In the genomic region with DNA sequence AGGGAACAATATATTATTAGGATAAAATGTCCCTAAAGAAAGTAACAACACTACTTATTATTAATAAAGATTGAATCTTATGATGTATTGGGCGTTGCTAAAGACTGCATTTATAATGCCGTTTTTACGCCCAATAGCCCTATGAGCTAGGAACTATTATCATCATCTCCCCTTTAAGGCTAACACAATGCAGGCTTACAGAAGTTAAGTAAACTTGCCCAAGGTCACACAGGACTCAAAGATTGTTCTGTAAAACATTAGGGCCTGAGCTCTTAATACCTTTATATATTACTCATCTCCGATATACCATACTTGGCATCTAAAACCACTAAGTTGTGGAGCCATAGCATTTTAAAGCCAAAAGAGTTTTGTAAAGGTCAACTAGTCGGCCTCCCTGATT, we compare ENCODE assay signal across 25 cellular contexts.
"Had no signal": no experiment of that assay in that cellular context is flagged by ENCODE, and none has a peak within 500 bp of the region (broad histone marks: within the 10 kb centered on the region; RNA-seq: fewer than 3 reads in every experiment).

No MANE protein-coding gene starts in this region.

- H3K27me3 ChIP-seq: left lung, ovary, right atrium auricular region, right lobe of liver, stomach, testis, thyroid gland, transverse colon, upper lobe of left lung had no signal

- H3K36me3 ChIP-seq: lower lobe of right lung, ovary, prostate gland, right atrium auricular region, right lobe of liver, thyroid gland, transverse colon, upper lobe of left lung had no signal

- DNase-seq: hippocampal formation; kidney; left colon; left lung; lower lobe of right lung; mammary epithelial cell; naive thymus-derived CD4-positive, alpha-beta T cell; ovary; posterior cingulate gyrus; right lobe of liver; stimulated activated CD4-positive, alpha-beta T cell treated with anti-CD3 and anti-CD28 coated beads, Interleukin-12 subunit alpha, Interleukin-12 subunit beta, amount 100 ng/mL, for 4 hours; stimulated activated CD4-positive, alpha-beta T cell treated with anti-CD3 and anti-CD28 coated beads, Interleukin-15, amount 100 ng/mL, for 24 hours; stimulated activated CD4-positive, alpha-beta T cell treated with anti-CD3 and anti-CD28 coated beads, Interleukin-2, amount 100 ng/mL, for 24 hours; stimulated activated CD4-positive, alpha-beta T cell treated with anti-CD3 and anti-CD28 coated beads, Interleukin-4, amount 100 ng/mL, for 1 hour; stimulated activated naive B cell treated with anti-CD40 and anti-IgM and Interleukin-4, amounts not matched to agents 10 μg/mL and 1 μg/mL and 100 μg/mL, for 72 hours; stimulated activated naive CD8-positive, alpha-beta T cell treated with anti-CD3 and anti-CD28 coated beads, Interleukin-15, Interleukin-2, amounts not matched to agents 100 U/mL and 50 U/mL, for 24 hours; stomach; testis; thyroid gland; transverse colon; upper lobe of left lung had no signal

- ATAC-seq: left lung; lower lobe of right lung; naive thymus-derived CD4-positive, alpha-beta T cell; natural killer cell treated with Interleukin-12 subunit alpha and Interleukin-12 subunit beta and Interleukin-15 and Interleukin-18, amount 100 ng/mL, for 72 hours; right lobe of liver; stimulated activated naive B cell treated with anti-CD40 and anti-IgM and Interleukin-4, amounts not matched to agents 10 μg/mL and 1 μg/mL and 100 μg/mL, for 72 hours; stimulated activated naive CD8-positive, alpha-beta T cell treated with anti-CD3 and anti-CD28 coated beads, Interleukin-15, Interleukin-2, amounts not matched to agents 100 U/mL and 50 U/mL, for 24 hours had no signal

- H3K27ac ChIP-seq: left lung, lower lobe of right lung, ovary, prostate gland, right atrium auricular region, right lobe of liver, skin epidermis, stomach, testis, thyroid gland, upper lobe of left lung had no signal

- H3K9me3 ChIP-seq: lower lobe of right lung, ovary, prostate gland, right atrium auricular region, right lobe of liver, stomach, testis, thyroid gland, transverse colon, upper lobe of left lung had no signal

- H3K4me3 ChIP-seq: left lung, lower lobe of right lung, ovary, prostate gland, right atrium auricular region, right lobe of liver, skin epidermis, stomach, testis, thyroid gland, transverse colon, upper lobe of left lung had no signal

- H3K4me1 ChIP-seq: left lung, lower lobe of right lung, prostate gland, right atrium auricular region, right lobe of liver, testis, thyroid gland, upper lobe of left lung had no signal
